Comparison of ENCODE assay signal across 8 cellular contexts in the genomic region with DNA sequence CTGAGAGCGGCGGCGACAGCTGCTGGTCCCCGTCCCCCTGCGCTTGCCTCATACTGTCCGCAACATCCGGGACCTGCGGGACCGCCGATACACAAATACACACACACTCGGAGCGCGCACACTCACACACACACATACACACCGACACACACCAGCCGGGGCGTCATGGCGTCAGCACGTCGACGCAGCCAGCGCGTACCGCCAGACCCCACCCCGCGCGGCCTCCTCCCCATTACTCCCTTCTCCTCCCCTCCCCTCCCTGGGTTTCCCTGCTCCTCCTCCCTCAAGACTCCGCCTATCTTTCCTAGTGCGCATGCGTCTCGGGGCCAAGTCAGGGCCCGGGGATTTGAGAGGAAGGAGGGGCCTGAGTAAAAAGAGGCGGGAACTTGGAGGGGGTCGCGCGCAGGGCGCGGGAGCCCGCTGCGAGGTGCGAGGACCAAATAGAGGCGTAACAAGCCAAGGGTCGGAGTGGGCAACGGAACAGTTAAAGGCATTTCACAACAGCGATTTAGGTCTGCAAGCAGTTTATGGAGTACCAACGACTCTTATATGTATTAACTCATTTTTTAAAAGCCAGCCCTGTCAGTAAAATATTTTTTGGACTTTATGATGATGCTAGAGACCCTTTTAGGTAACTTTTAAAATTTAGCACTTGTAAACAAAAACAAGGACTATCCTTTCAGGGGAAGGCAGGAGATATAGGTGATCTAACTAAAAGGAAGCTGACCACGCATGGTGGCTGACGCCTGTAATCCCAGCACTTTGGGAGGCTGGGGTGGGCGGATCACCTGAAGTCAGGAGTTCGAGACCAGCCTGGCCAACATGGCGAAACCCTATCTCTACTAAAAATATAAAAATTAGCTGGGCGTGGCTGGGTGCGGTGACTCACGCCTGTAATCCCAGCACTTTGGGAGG. TPM values are rescaled to one million over a fixed set of nuclear protein-coding genes. Genes with fewer than 3 reads are reported as not detected.
DNase-seq lines count a peak whose midpoint lies in the region; ATAC-seq and TF ChIP-seq lines count a peak whose summit lies in the region.

TSS of gene SPOP (minus strand) at position 165 of the 915 bp plus-strand sequence. CDS start 55,287 bp downstream, outside the sequence.

- peaks cover 44% of the 10 kb centered on the region for H3K4me1 Mint-ChIP-seq in activated naive CD8-positive, alpha-beta T cell treated with anti-CD3 and anti-CD28 coated beads, Interleukin-2, amount 50 U/mL, for 24 hours

- H3K9me3 ChIP-seq in parathyroid adenoma (ENCODE audit: control insufficient read depth, low read length) (no peaks in the 10 kb centered on the region), tibial nerve (no peaks in the 10 kb centered on the region)

- H2AFZ ChIP-seq in parathyroid adenoma: peak within 1 kb of the TSS; percentile 93

- H3K36me3 Mint-ChIP-seq in activated naive CD8-positive, alpha-beta T cell treated with anti-CD3 and anti-CD28 coated beads, Interleukin-2, amount 50 U/mL, for 24 hours (ENCODE audit: low read depth): peaks cover 21% of the 10 kb centered on the region

- H3K4me3 ChIP-seq in parathyroid adenoma (ENCODE audit: low read depth, low read length) (peak within 1 kb of the TSS; percentile 91), tibial nerve (peak within 1 kb of the TSS; percentile 69 to 89 (median 86))

- TF ChIP-seq EP300 in tibial nerve (IDR thresholded peaks at IDR 0.05): peak; percentile 75 to 93

- peaks cover 6% of the 10 kb centered on the region for H3K27me3 Mint-ChIP-seq in activated naive CD8-positive, alpha-beta T cell treated with anti-CD3 and anti-CD28 coated beads, Interleukin-2, amount 50 U/mL, for 24 hours

- peak within 1 kb of the TSS; percentile 86 for H3K4me2 ChIP-seq in parathyroid adenoma (ENCODE audit: low read length)

- peak within 1 kb of the TSS; percentile 85 for H3K4me3 Mint-ChIP-seq in activated naive CD8-positive, alpha-beta T cell treated with anti-CD3 and anti-CD28 coated beads, Interleukin-2, amount 50 U/mL, for 24 hours

- intact Hi-C loops in Right ventricle myocardium superior (cut with DNase I): loop anchor here (10.0 kb wide), 1 partner anchor 63 kb away; no protein-coding TSS in a partner anchor

- TF ChIP-seq POLR2A in GM10847 (IDR thresholded peaks at IDR 0.05; ENCODE audit: extremely low read depth, insufficient read length) (peak; percentile 51), tibial nerve (IDR thresholded peaks at IDR 0.05) (peak; percentile 55 to 60)

- H3K36me3 ChIP-seq in parathyroid adenoma (ENCODE audit: control insufficient read depth, insufficient read depth, low read length): no peaks in the 10 kb centered on the region
- peaks cover 0 to 8% (median 0%) of the 10 kb centered on the region in 3 donors for H3K36me3 ChIP-seq in tibial nerve

- DNase-seq in NCI-H1417 treated with DMSO at 0.1 percent for 48 hours (lab: John Stamatoyannopoulos, UW) (peak; percentile 86), SW480 (ENCODE audit: low spot score) (peak; percentile 99), Right ventricle myocardium superior (peak; percentile 100), tibial nerve (ENCODE audit: low spot score in 2 of 2) (peak; percentile 99)
- DNase-seq in activated naive CD8-positive, alpha-beta T cell treated with anti-CD3 and anti-CD28 coated beads, Interleukin-2, amount 50 U/mL, for 24 hours: peak; percentile 99

- peaks cover 10% of the 10 kb centered on the region for H3K4me1 ChIP-seq in parathyroid adenoma
- H3K4me1 ChIP-seq in tibial nerve: peaks cover 0 to 44% (median 31%) of the 10 kb centered on the region in 4 donors

- H3K27me3 ChIP-seq in parathyroid adenoma (ENCODE audit: control insufficient read depth, insufficient read depth, low read length) (no peaks in the 10 kb centered on the region), tibial nerve (no peaks in the 10 kb centered on the region)

- peaks cover 28% of the 10 kb centered on the region for H3K79me2 ChIP-seq in parathyroid adenoma

- ATAC-seq in HG02759 (IDR thresholded peaks at IDR 0.05; ENCODE audit: unreplicated experiment) (peak; percentile 80), Right ventricle myocardium superior (ENCODE audit: poor library complexity) (peak; percentile 97)
- peak; percentile 97 for ATAC-seq in activated naive CD8-positive, alpha-beta T cell treated with anti-CD3 and anti-CD28 coated beads, Interleukin-2, amount 50 U/mL, for 24 hours

- H3K27ac ChIP-seq in parathyroid adenoma (peak within 1 kb of the TSS; percentile 94), tibial nerve (peak within 1 kb of the TSS; percentile 96 to 99 (median 99))

- peak within 1 kb of the TSS; percentile 30 for H3K9ac ChIP-seq in parathyroid adenoma

- TF ChIP-seq CTCF in parathyroid adenoma (IDR thresholded peaks at IDR 0.05) (no peak), tibial nerve (IDR thresholded peaks at IDR 0.05) (peak in 1 of 5 experiments; percentile 10)

- H3K9me3 Mint-ChIP-seq in activated naive CD8-positive, alpha-beta T cell treated with anti-CD3 and anti-CD28 coated beads, Interleukin-2, amount 50 U/mL, for 24 hours: peaks cover 4% of the 10 kb centered on the region

- peak within 1 kb of the TSS; percentile 92 for H3K27ac Mint-ChIP-seq in activated naive CD8-positive, alpha-beta T cell treated with anti-CD3 and anti-CD28 coated beads, Interleukin-2, amount 50 U/mL, for 24 hours

- WGBS in tibial nerve, 2 donors: 15 to 17% methylated on average over 47 to 52 of the region's 53 CpGs

RNA-seq across cellular contexts. Expression of gene SPOP, which starts in this region (rescaled TPM):
- total RNA-seq in Right ventricle myocardium superior (64.0 TPM), tibial nerve (10 to 100 TPM; 58.1 to 72.6 (median 66.6) TPM)

Comparison
In these comparisons a context has a peak if more than half of its experiments do, and no peak if none do; other contexts are left out.
1. Peak in every context shown above with its lines: DNase-seq, ATAC-seq, H3K4me3 ChIP-seq and H3K27ac ChIP-seq.